ENCODE assay signal across 9 cellular contexts in the genomic region with DNA sequence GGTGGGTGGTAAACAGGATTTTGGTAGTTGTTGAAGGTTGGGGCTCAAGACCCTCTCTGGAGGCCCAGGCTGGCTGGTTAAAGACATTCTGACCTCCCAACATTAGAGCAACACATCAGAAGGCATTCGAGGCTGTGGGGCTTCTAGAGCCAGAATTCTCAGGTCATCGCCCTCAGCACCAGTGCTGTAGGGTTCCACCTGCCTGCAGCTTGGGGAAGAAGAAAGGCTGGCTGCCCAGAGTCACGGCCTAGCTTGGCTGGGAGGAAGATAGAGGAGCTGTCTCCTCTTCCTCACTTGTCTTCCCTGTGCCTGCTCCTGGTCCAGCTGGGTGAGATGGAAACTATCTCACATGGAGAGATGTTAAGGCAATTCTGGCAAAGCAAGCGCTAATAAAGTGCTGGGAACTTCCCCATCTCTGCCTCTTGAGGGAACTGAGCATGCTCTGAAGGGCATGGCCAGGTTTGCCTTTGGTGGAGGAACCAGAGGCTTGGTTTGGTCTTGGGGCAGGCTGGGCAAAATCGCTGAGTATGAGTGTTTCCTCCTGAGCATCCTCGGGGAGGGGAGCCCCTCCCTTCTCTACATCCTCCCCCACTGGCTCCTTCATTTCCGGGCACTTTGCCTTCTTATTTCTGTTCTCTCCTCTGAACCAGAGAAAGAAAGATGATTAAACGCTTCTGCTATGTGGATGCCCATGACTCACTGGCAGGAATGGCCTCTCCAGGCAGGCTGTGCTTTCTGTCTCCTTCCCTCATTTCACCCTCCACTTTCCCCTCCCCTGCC.
DNase-seq lines count a peak whose midpoint lies in the region; ATAC-seq, FAIRE-seq and TF ChIP-seq lines count a peak whose summit lies in the region.
"Had no signal": no experiment of that assay in that cellular context is flagged by ENCODE, and none has a peak within 500 bp of the region (broad histone marks: within the 10 kb centered on the region; RNA-seq: fewer than 3 reads in every experiment).

No MANE protein-coding gene starts in this region.

- FAIRE-seq in K562 (lab: Jason Lieb, UNC) = no peak

- H3K4me2 ChIP-seq in K562 (ENCODE audit: insufficient read depth, low read length) = no peak overlapping the region

- no peaks in the 10 kb centered on the region for H3K9me1 ChIP-seq in K562 (ENCODE audit: control insufficient read depth, insufficient read depth, low read length)

- H4K20me1 ChIP-seq in K562 (replicated peaks; ENCODE audit: control insufficient read depth, insufficient read depth, low read length) = 0 out of 2 replicates have a peak, but pooled peaks cover 4% of the 10 kb centered on the region

- no peak overlapping the region for H2AFZ ChIP-seq in K562 (ENCODE audit: low read depth, low read length)

- in situ Hi-C loops in K562 (cut with MboI) = no loop called here

- no peaks in the 10 kb centered on the region for H3K9me3 ChIP-seq in K562 (replicated peaks; ENCODE audit: control insufficient read depth, insufficient read depth, low read depth, low read length)
- H3K9me3 ChIP-seq in suprapubic skin = no peaks in the 10 kb centered on the region

- no peak for TF ChIP-seq EP300 in K562 (IDR thresholded peaks at IDR 0.05; ENCODE audit: low read length)
- no peak for TF ChIP-seq EP300 in suprapubic skin (IDR thresholded peaks at IDR 0.05)

- peak; percentile 62 for DNase-seq in HS-27A (ENCODE audit: low read depth)
- no peak for DNase-seq in K562 (ENCODE audit: extremely low read depth in 1 of 4, low spot score in 3 of 4)
- peak; percentile 94 for DNase-seq in islet precursor cell
- peak in 1 of 2 donors; percentile 71 for DNase-seq in suprapubic skin (ENCODE audit: low spot score in 2 of 2)
- no peak for DNase-seq in stimulated activated naive CD4-positive, alpha-beta T cell treated with Interleukin-2 at 50 U/mL for 16 hours (lab: John Stamatoyannopoulos, UW)

- intact Hi-C loops in K562 (cut with micrococcal nuclease) = no loop called here

- H3K27ac ChIP-seq in K562 (ENCODE audit: extremely low read depth, low read depth, low read length) (no peak overlapping the region), suprapubic skin (peak overlapping the region; percentile 69)
- H3K27ac ChIP-seq: SK-N-MC had no signal

- no peak overlapping the region for H3K9ac ChIP-seq in K562 (ENCODE audit: insufficient read depth in 1 of 2, low read depth in 2 of 2, low read length in 2 of 2)

- H3K36me3 ChIP-seq in K562 (ENCODE audit: control insufficient read depth, insufficient read depth, low read length) (no peaks in the 10 kb centered on the region), suprapubic skin (no peaks in the 10 kb centered on the region)

- TF ChIP-seq POLR2A in K562 (conservative IDR thresholded peaks at IDR 0.05) (no peak), suprapubic skin (IDR thresholded peaks at IDR 0.05) (no peak)

- no peaks in the 10 kb centered on the region for H3K4me1 ChIP-seq in K562 (replicated peaks in 1 of 2; ENCODE audit: control insufficient read depth in 2 of 2, insufficient read depth in 2 of 2, low read length in 2 of 2)
- H3K4me1 ChIP-seq in suprapubic skin = peaks cover 19% of the 10 kb centered on the region

- TF ChIP-seq CTCF in K562 (IDR thresholded peaks at IDR 0.05 in 2 of 3, conservative IDR thresholded peaks at IDR 0.05 in 1 of 3; ENCODE audit: insufficient read depth in 2 of 3, low read depth in 1 of 3, low read length in 3 of 3) (no peak), suprapubic skin (IDR thresholded peaks at IDR 0.05) (no peak)

- no TSS peak for BruUV-seq in K562 (replicated peaks; lab: Mats Ljungman, UMichigan)

- H3K4me3 ChIP-seq in K562 (no peak overlapping the region), suprapubic skin (no peak overlapping the region)
- H3K4me3 ChIP-seq: SK-N-MC had no signal

- TF ChIP-seq RAD21 in K562 (CRISPR knock-in tag; conservative IDR thresholded peaks at IDR 0.05 in 1 of 2, IDR thresholded peaks at IDR 0.05 in 1 of 2) = no peak

- H3K27me3 ChIP-seq in K562 (ENCODE audit: control insufficient read depth in 2 of 2, insufficient read depth in 2 of 2, low read length in 2 of 2) (peaks cover 0 to 11% of the 10 kb centered on the region in 2 experiments; a peak in 2 of 5 replicates), suprapubic skin (peaks cover 3% of the 10 kb centered on the region)

- ATAC-seq in K562 = no peak
- no peak for ATAC-seq in HG02678 (IDR thresholded peaks at IDR 0.05; ENCODE audit: unreplicated experiment)
- no peak for ATAC-seq in GM19351 (IDR thresholded peaks at IDR 0.05; ENCODE audit: unreplicated experiment)
- ATAC-seq in GM18519 (IDR thresholded peaks at IDR 0.05; ENCODE audit: low FRiP score, unreplicated experiment) = no peak

- WGBS in K562 (ENCODE audit: insufficient coverage, low coverage, missing lambda C conversion rate) = 0% methylated on average over 8 of the region's 8 CpGs
- WGBS in suprapubic skin = 37% methylated on average over 8 of the region's 8 CpGs

- CTCF ChIA-PET in K562 (lab: Yijun Ruan, JAX; ENCODE audit: low intra/inter-chr PET ratio) = no interaction called here

- H3K79me2 ChIP-seq in K562 (ENCODE audit: control insufficient read depth, insufficient read depth, low read length) = no peaks in the 10 kb centered on the region

- POLR2A ChIA-PET in K562 (lab: Yijun Ruan, JAX) = interaction anchor here (1.1 kb wide), 1 partner anchor 15 kb away, joined by 5 read pairs; no protein-coding TSS in a partner anchor

TF ChIP-seq in K562, 482 proteins besides CTCF, POLR2A, EP300 and RAD21 (continues in another document):
- peak; percentile 66; the same call in 1 of the 2 replicates for TF ChIP-seq C11orf30 (IDR thresholded peaks at IDR 0.05; ENCODE audit: low read depth)
- TF ChIP-seq, protein P1, sequence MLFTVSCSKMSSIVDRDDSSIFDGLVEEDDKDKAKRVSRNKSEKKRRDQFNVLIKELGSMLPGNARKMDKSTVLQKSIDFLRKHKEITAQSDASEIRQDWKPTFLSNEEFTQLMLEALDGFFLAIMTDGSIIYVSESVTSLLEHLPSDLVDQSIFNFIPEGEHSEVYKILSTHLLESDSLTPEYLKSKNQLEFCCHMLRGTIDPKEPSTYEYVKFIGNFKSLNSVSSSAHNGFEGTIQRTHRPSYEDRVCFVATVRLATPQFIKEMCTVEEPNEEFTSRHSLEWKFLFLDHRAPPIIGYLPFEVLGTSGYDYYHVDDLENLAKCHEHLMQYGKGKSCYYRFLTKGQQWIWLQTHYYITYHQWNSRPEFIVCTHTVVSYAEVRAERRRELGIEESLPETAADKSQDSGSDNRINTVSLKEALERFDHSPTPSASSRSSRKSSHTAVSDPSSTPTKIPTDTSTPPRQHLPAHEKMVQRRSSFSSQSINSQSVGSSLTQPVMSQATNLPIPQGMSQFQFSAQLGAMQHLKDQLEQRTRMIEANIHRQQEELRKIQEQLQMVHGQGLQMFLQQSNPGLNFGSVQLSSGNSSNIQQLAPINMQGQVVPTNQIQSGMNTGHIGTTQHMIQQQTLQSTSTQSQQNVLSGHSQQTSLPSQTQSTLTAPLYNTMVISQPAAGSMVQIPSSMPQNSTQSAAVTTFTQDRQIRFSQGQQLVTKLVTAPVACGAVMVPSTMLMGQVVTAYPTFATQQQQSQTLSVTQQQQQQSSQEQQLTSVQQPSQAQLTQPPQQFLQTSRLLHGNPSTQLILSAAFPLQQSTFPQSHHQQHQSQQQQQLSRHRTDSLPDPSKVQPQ (CRISPR knock-in tag; IDR thresholded peaks at IDR 0.05; ENCODE audit: borderline replicate concordance) = no peak
- TF ChIP-seq MAFF (IDR thresholded peaks at IDR 0.05; ENCODE audit: low read length) = 0 out of 2 replicates have a peak, but pooled peaks have one; percentile 15
- TF ChIP-seq PHF8 (IDR thresholded peaks at IDR 0.05; ENCODE audit: borderline replicate concordance, low read length) = no peak
- no peak for TF ChIP-seq ZNF23 (CRISPR knock-in tag; IDR thresholded peaks at IDR 0.05)
- TF ChIP-seq HNRNPH1 (optimal IDR thresholded peaks at IDR 0.05; ENCODE audit: low read depth, low read length) = no peak
- no peak for TF ChIP-seq STAT5B (CRISPR knock-in tag; IDR thresholded peaks at IDR 0.05)
- TF ChIP-seq ZKSCAN3 (CRISPR knock-in tag; IDR thresholded peaks at IDR 0.05) = no peak
- no peak for TF ChIP-seq MAFK (IDR thresholded peaks at IDR 0.05; ENCODE audit: low read length)
- TF ChIP-seq, protein P2, sequence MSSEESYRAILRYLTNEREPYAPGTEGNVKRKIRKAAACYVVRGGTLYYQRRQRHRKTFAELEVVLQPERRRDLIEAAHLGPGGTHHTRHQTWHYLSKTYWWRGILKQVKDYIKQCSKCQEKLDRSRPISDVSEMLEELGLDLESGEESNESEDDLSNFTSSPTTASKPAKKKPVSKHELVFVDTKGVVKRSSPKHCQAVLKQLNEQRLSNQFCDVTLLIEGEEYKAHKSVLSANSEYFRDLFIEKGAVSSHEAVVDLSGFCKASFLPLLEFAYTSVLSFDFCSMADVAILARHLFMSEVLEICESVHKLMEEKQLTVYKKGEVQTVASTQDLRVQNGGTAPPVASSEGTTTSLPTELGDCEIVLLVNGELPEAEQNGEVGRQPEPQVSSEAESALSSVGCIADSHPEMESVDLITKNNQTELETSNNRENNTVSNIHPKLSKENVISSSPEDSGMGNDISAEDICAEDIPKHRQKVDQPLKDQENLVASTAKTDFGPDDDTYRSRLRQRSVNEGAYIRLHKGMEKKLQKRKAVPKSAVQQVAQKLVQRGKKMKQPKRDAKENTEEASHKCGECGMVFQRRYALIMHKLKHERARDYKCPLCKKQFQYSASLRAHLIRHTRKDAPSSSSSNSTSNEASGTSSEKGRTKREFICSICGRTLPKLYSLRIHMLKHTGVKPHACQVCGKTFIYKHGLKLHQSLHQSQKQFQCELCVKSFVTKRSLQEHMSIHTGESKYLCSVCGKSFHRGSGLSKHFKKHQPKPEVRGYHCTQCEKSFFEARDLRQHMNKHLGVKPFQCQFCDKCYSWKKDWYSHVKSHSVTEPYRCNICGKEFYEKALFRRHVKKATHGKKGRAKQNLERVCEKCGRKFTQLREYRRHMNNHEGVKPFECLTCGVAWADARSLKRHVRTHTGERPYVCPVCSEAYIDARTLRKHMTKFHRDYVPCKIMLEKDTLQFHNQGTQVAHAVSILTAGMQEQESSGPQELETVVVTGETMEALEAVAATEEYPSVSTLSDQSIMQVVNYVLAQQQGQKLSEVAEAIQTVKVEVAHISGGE (CRISPR knock-in tag; IDR thresholded peaks at IDR 0.05) = no peak
- TF ChIP-seq CREM (IDR thresholded peaks at IDR 0.05; ENCODE audit: low read depth) = no peak
- no peak for TF ChIP-seq TRIM24 (IDR thresholded peaks at IDR 0.05)
- TF ChIP-seq HOXB6 (CRISPR knock-in tag; IDR thresholded peaks at IDR 0.05; ENCODE audit: borderline replicate concordance) = no peak
- no peak for TF ChIP-seq ZNF354B (CRISPR knock-in tag; IDR thresholded peaks at IDR 0.05)
- TF ChIP-seq FOXJ2 (tag; IDR thresholded peaks at IDR 0.05) = no peak
- no peak for TF ChIP-seq STAT5A (IDR thresholded peaks at IDR 0.05; ENCODE audit: borderline replicate concordance, low read length)
- TF ChIP-seq ZNF316 (IDR thresholded peaks at IDR 0.05) = peak; percentile 60
- no peak for TF ChIP-seq ZBTB17 (CRISPR knock-in tag; IDR thresholded peaks at IDR 0.05)

Comparison
In these comparisons a context has a peak if more than half of its experiments do, and no peak if none do; other contexts are left out.
1. DNase-seq: peak in HS-27A (single experiment) and islet precursor cell (single experiment); none in K562 (0 of 4) and stimulated activated naive CD4-positive, alpha-beta T cell treated with Interleukin-2 at 50 U/mL for 16 hours (single experiment).